8 cellular contexts compared by ENCODE assay signal in genomic region chr9:124126571-124127289, GRCh38.
DNase-seq lines count a peak whose midpoint lies in the region; ATAC-seq and TF ChIP-seq lines count a peak whose summit lies in the region.

No MANE protein-coding gene starts in this region.

- H2BK5ac ChIP-seq in neuronal stem cell (ENCODE audit: low read length): no peak overlapping the region

- no peak overlapping the region for H3K4ac ChIP-seq in neuronal stem cell (ENCODE audit: low read length)

- peak; percentile 79 for ATAC-seq in Panc1
- ATAC-seq in activated T-cell treated with anti-CD3 and anti-CD28 coated beads, Interleukin-2, amount 50 U/mL, for 4 hours: peak; percentile 56 to 61
- no peak for ATAC-seq in GM21576 (IDR thresholded peaks at IDR 0.05; ENCODE audit: unreplicated experiment)

- H3K4me3 Mint-ChIP-seq in activated T-cell treated with anti-CD3 and anti-CD28 coated beads, Interleukin-2, amount 50 U/mL, for 4 hours: no peak overlapping the region

- no peak overlapping the region for H2AK5ac ChIP-seq in neuronal stem cell (ENCODE audit: low read depth, low read length)

- in situ Hi-C loops in Panc1 (cut with HindIII; ENCODE audit: low pct_unique_long_range_greater_than_20kb, low sequenced_read_pairs): no loop called here

- BruUV-seq in Panc1 (replicated peaks; lab: Mats Ljungman, UMichigan): no TSS peak

- H4K91ac ChIP-seq in neuronal stem cell (ENCODE audit: low read depth, low read length, poor library complexity): no peak overlapping the region

- H3K27me3 Mint-ChIP-seq in activated T-cell treated with anti-CD3 and anti-CD28 coated beads, Interleukin-2, amount 50 U/mL, for 4 hours (ENCODE audit: low read depth): peaks cover 3% of the 10 kb centered on the region

- H3K9ac ChIP-seq in neuronal stem cell (ENCODE audit: low read depth, low read length, poor library complexity): no peak overlapping the region

- H2BK12ac ChIP-seq in neuronal stem cell (ENCODE audit: low read length): no peak overlapping the region

- no peak overlapping the region for H4K8ac ChIP-seq in neuronal stem cell (ENCODE audit: low read depth, low read length)

- no peaks in the 10 kb centered on the region for H3K9me3 ChIP-seq in Panc1 (ENCODE audit: control insufficient read depth, insufficient read depth, low read depth, low read length)
- H3K9me3 ChIP-seq in neuronal stem cell (replicated peaks in 1 of 2; ENCODE audit: control insufficient read depth in 2 of 2, insufficient read depth in 1 of 2, low read depth in 1 of 2, low read length in 2 of 2): peaks cover 0 to 5% of the 10 kb centered on the region in 2 donors

- intact Hi-C loops in Panc1 (cut with micrococcal nuclease; ENCODE audit: unreplicated experiment): loop anchor here (5.0 to 10.0 kb wide), 2 partner anchors 136 to 188 kb away; no protein-coding TSS in a partner anchor

- peak overlapping the region; percentile 4 for H2BK15ac ChIP-seq in neuronal stem cell (ENCODE audit: low read length)

- H3K23ac ChIP-seq in neuronal stem cell (ENCODE audit: low read depth, low read length, poor library complexity): peak overlapping the region; percentile 1

- no peak overlapping the region for H3K4me2 ChIP-seq in neuronal stem cell (ENCODE audit: insufficient read depth, low read length, poor library complexity, severe bottlenecking)

- H3K36me3 ChIP-seq in Panc1 (ENCODE audit: control insufficient read depth, insufficient read depth, low read length) (no peaks in the 10 kb centered on the region), neuronal stem cell (replicated peaks in 1 of 2; ENCODE audit: control insufficient read depth in 2 of 2, insufficient read depth in 2 of 2, low read length in 2 of 2) (no peaks in the 10 kb centered on the region)

- TF ChIP-seq CTCF in Panc1 (IDR thresholded peaks at IDR 0.05) (peak; percentile 90), fibroblast of mammary gland (conservative IDR thresholded peaks at IDR 0.05; ENCODE audit: control insufficient read depth, insufficient read depth, low read depth, low read length) (peak; percentile 87)

- H3K27ac ChIP-seq in Panc1 (ENCODE audit: low read length): peak overlapping the region; percentile 79
- H3K27ac ChIP-seq in neuronal stem cell (replicated peaks; ENCODE audit: low read length): no peak overlapping the region

- H3K4me1 ChIP-seq in Panc1 (ENCODE audit: control insufficient read depth, insufficient read depth, low read length): peaks cover 18% of the 10 kb centered on the region
- H3K4me1 ChIP-seq in neuronal stem cell (ENCODE audit: control insufficient read depth in 2 of 2, insufficient read depth in 1 of 2, low read depth in 1 of 2, low read length in 2 of 2): peaks cover 9 to 14% of the 10 kb centered on the region in 2 donors

- peak overlapping the region; percentile 12 for H3K18ac ChIP-seq in neuronal stem cell (ENCODE audit: low read length)

- peaks cover 1% of the 10 kb centered on the region for H3K79me1 ChIP-seq in neuronal stem cell (ENCODE audit: low read depth, low read length)

- H3K36me3 Mint-ChIP-seq in activated T-cell treated with anti-CD3 and anti-CD28 coated beads, Interleukin-2, amount 50 U/mL, for 4 hours (ENCODE audit: insufficient read depth): no peaks in the 10 kb centered on the region

- POLR2A ChIA-PET in Panc1 (lab: Charles Lee): no interaction called here

- H3K4me3 ChIP-seq in Panc1 (ENCODE audit: low read depth in 2 of 2, low read length in 2 of 2): no peak overlapping the region
- no peak overlapping the region for H3K4me3 ChIP-seq in fibroblast of mammary gland (ENCODE audit: control insufficient read depth, low read depth, low read length)
- H3K4me3 ChIP-seq in neuronal stem cell (ENCODE audit: low read length in 2 of 2): no peak overlapping the region

- no peaks in the 10 kb centered on the region for H3K9me3 Mint-ChIP-seq in activated T-cell treated with anti-CD3 and anti-CD28 coated beads, Interleukin-2, amount 50 U/mL, for 4 hours

- H2AFZ ChIP-seq in neuronal stem cell (ENCODE audit: low read length): no peak overlapping the region

- no peak overlapping the region for H2BK120ac ChIP-seq in neuronal stem cell (ENCODE audit: low read depth, low read length)

- H3K27me3 ChIP-seq in Panc1 (ENCODE audit: control insufficient read depth, insufficient read depth, low read length) (no peaks in the 10 kb centered on the region), neuronal stem cell (ENCODE audit: control insufficient read depth in 3 of 3, insufficient read depth in 3 of 3, low read depth in 1 of 3, low read length in 3 of 3) (peaks cover 0 to 12% (median 0%) of the 10 kb centered on the region in 3 experiments)

- no CpG with 5 or more reads among the region's 17 CpGs for WGBS in neuronal stem cell (ENCODE audit: extremely low coverage in 2 of 2, insufficient read length in 2 of 2, insufficient replicate concordance in 1 of 2), 2 donors

- CTCF ChIA-PET in Panc1 (lab: Charles Lee): interaction anchor here (0.6 kb wide), 2 partner anchors 85 to 1716 kb away, joined by 3 read pairs; no protein-coding TSS in a partner anchor

- H3K4me1 Mint-ChIP-seq in activated T-cell treated with anti-CD3 and anti-CD28 coated beads, Interleukin-2, amount 50 U/mL, for 4 hours (ENCODE audit: low read depth): peaks cover 5% of the 10 kb centered on the region

- peak; percentile 6 for DNase-seq in DMS114 treated with DMSO at 0.1 percent for 48 hours (lab: John Stamatoyannopoulos, UW; ENCODE audit: unreplicated experiment)
- peak in 60 of 76 experiments; percentile 3 to 72 (median 34) for DNase-seq in HUDEP-2 (lab: John Stamatoyannopoulos, UW; ENCODE audit: unreplicated experiment in 76 of 76)
- DNase-seq in Panc1 (ENCODE audit: low read depth, low spot score): peak; percentile 57
- peak; percentile 71 for DNase-seq in activated T-cell treated with anti-CD3 and anti-CD28 coated beads, Interleukin-2, amount 50 U/mL, for 4 hours
- peak; percentile 67 for DNase-seq in fibroblast of mammary gland (ENCODE audit: low read depth)
- peak; percentile 75 for DNase-seq in neuronal stem cell (ENCODE audit: low spot score)
- peak; percentile 75 for DNase-seq in superior temporal gyrus (ENCODE audit: extremely low spot score)

- no peak overlapping the region for H3K14ac ChIP-seq in neuronal stem cell (ENCODE audit: low read length)

Comparison
In these comparisons a context has a peak if more than half of its experiments do, and no peak if none do; other contexts are left out.
1. DNase-seq: peak in every context shown above with its lines; median percentile 75 in neuronal stem cell; 75 in superior temporal gyrus; 71 in activated T-cell treated with anti-CD3 and anti-CD28 coated beads, Interleukin-2, amount 50 U/mL, for 4 hours; 67 in fibroblast of mammary gland; 57 in Panc1; 34 in HUDEP-2; 6 in DMS114 treated with DMSO at 0.1 percent for 48 hours.